In genomic region chr13:32164622-32165268, GRCh38 we compare ENCODE assay signal across 9 cellular contexts.
DNase-seq lines count a peak whose midpoint lies in the region; ATAC-seq and TF ChIP-seq lines count a peak whose summit lies in the region.
"Had no signal": no experiment of that assay in that cellular context is flagged by ENCODE, and none has a peak within 500 bp of the region (broad histone marks: within the 10 kb centered on the region; RNA-seq: fewer than 3 reads in every experiment).

No MANE protein-coding gene starts in this region.

- POLR2A ChIA-PET in activated CD4-positive, alpha-beta T cell treated with anti-CD3 and anti-CD28 coated beads, Interleukin-2, amount 10 ng/mL, durations not matched to agents 7 days and 5 days (lab: Charles Lee): no interaction called here

- TF ChIP-seq POLR2A in sigmoid colon (IDR thresholded peaks at IDR 0.05): no peak

- H3K36me3 Mint-ChIP-seq in activated CD4-positive, alpha-beta T cell treated with anti-CD3 and anti-CD28 coated beads, Interleukin-2, amount 10 ng/mL, durations not matched to agents 7 days and 5 days (ENCODE audit: low read depth): peaks cover 5% of the 10 kb centered on the region
- H3K36me3 Mint-ChIP-seq in glutamatergic neuron (ENCODE audit: unreplicated experiment): peaks cover 10% of the 10 kb centered on the region

- H3K27ac ChIP-seq in sigmoid colon: peak overlapping the region in 1 of 4 donors; percentile 5

- no peak overlapping the region for H3K4me3 ChIP-seq in sigmoid colon

- H3K9me3 Mint-ChIP-seq in activated CD4-positive, alpha-beta T cell treated with anti-CD3 and anti-CD28 coated beads, Interleukin-2, amount 10 ng/mL, durations not matched to agents 7 days and 5 days: peaks cover 2% of the 10 kb centered on the region
- no peaks in the 10 kb centered on the region for H3K9me3 Mint-ChIP-seq in glutamatergic neuron (ENCODE audit: unreplicated experiment)

- no peaks in the 10 kb centered on the region for H3K9me3 ChIP-seq in sigmoid colon

- H3K4me1 ChIP-seq in sigmoid colon: peaks cover 0 to 31% (median 14%) of the 10 kb centered on the region in 4 donors

- CTCF ChIA-PET in activated CD4-positive, alpha-beta T cell treated with anti-CD3 and anti-CD28 coated beads, Interleukin-2, amount 10 ng/mL, durations not matched to agents 7 days and 5 days (lab: Charles Lee): interaction anchor here (1.1 to 1.9 kb wide), 5 partner anchors 10 to 255 kb away, joined by 3 to 4 read pairs (median 4); no protein-coding TSS in a partner anchor

- WGBS in sigmoid colon, 2 donors: 71 to 83% methylated on average over 4 of the region's 4 CpGs

- no peak for TF ChIP-seq EP300 in sigmoid colon (IDR thresholded peaks at IDR 0.05)

- no peaks in the 10 kb centered on the region for H3K27me3 Mint-ChIP-seq in activated CD4-positive, alpha-beta T cell treated with anti-CD3 and anti-CD28 coated beads, Interleukin-2, amount 10 ng/mL, durations not matched to agents 7 days and 5 days
- H3K27me3 Mint-ChIP-seq in glutamatergic neuron (ENCODE audit: unreplicated experiment): no peaks in the 10 kb centered on the region
- H3K27me3 Mint-ChIP-seq: B cell had no signal

- peaks cover 0 to 12% (median 0%) of the 10 kb centered on the region in 4 donors for H3K36me3 ChIP-seq in sigmoid colon

- ATAC-seq in HG02623 (IDR thresholded peaks at IDR 0.05; ENCODE audit: unreplicated experiment): peak; percentile 64

- H3K4me1 Mint-ChIP-seq in activated CD4-positive, alpha-beta T cell treated with anti-CD3 and anti-CD28 coated beads, Interleukin-2, amount 10 ng/mL, durations not matched to agents 7 days and 5 days: no peaks in the 10 kb centered on the region
- no peaks in the 10 kb centered on the region for H3K4me1 Mint-ChIP-seq in glutamatergic neuron (ENCODE audit: low read depth, unreplicated experiment)

- DNase-seq in NCI-H1417 (lab: John Stamatoyannopoulos, UW): peak; percentile 16 to 66 (median 60)
- DNase-seq in NCI-H1417 treated with DMSO at 0.1 percent for 48 hours (lab: John Stamatoyannopoulos, UW): no peak
- DNase-seq in NCI-H2227 treated with DMSO at 0.1 percent for 48 hours (lab: John Stamatoyannopoulos, UW): peak; percentile 60
- DNase-seq in activated CD4-positive, alpha-beta T cell treated with anti-CD3 and anti-CD28 coated beads, Interleukin-2, amount 10 ng/mL, durations not matched to agents 7 days and 5 days: peak; percentile 37
- peak; percentile 40 for DNase-seq in glutamatergic neuron
- peak; percentile 59 for DNase-seq in renal cortical epithelial cell (ENCODE audit: low read depth)
- DNase-seq in sigmoid colon: no peak

- intact Hi-C loops in sigmoid colon (cut with DNase I): loop anchor here (5.0 kb wide), 1 partner anchor 48 kb away; no protein-coding TSS in a partner anchor

- H3K4me3 Mint-ChIP-seq in activated CD4-positive, alpha-beta T cell treated with anti-CD3 and anti-CD28 coated beads, Interleukin-2, amount 10 ng/mL, durations not matched to agents 7 days and 5 days: no peak overlapping the region
- H3K4me3 Mint-ChIP-seq in glutamatergic neuron (ENCODE audit: unreplicated experiment): no peak overlapping the region
- H3K4me3 Mint-ChIP-seq: B cell had no signal

- H3K27ac Mint-ChIP-seq in activated CD4-positive, alpha-beta T cell treated with anti-CD3 and anti-CD28 coated beads, Interleukin-2, amount 10 ng/mL, durations not matched to agents 7 days and 5 days: no peak overlapping the region
- H3K27ac Mint-ChIP-seq in glutamatergic neuron (ENCODE audit: unreplicated experiment): peak overlapping the region; percentile 91
- H3K27ac Mint-ChIP-seq: B cell had no signal

- H3K27me3 ChIP-seq in sigmoid colon: no peaks in the 10 kb centered on the region

- TF ChIP-seq CTCF in glutamatergic neuron (IDR thresholded peaks at IDR 0.05; ENCODE audit: partially characterized antibody, unreplicated experiment) (peak; percentile 85), sigmoid colon (IDR thresholded peaks at IDR 0.05) (peak in 1 of 4 experiments; percentile 28)

Comparison
In these comparisons a context has a peak if more than half of its experiments do, and no peak if none do; other contexts are left out.
1. DNase-seq: peak in NCI-H1417 (3 of 3), NCI-H2227 treated with DMSO at 0.1 percent for 48 hours (single experiment), activated CD4-positive, alpha-beta T cell treated with anti-CD3 and anti-CD28 coated beads, Interleukin-2, amount 10 ng/mL, durations not matched to agents 7 days and 5 days (single experiment), glutamatergic neuron (single experiment) and renal cortical epithelial cell (single experiment); none in NCI-H1417 treated with DMSO at 0.1 percent for 48 hours (single experiment) and sigmoid colon (single experiment).